ENCODE assay signal across 26 cellular contexts in the genomic region with DNA sequence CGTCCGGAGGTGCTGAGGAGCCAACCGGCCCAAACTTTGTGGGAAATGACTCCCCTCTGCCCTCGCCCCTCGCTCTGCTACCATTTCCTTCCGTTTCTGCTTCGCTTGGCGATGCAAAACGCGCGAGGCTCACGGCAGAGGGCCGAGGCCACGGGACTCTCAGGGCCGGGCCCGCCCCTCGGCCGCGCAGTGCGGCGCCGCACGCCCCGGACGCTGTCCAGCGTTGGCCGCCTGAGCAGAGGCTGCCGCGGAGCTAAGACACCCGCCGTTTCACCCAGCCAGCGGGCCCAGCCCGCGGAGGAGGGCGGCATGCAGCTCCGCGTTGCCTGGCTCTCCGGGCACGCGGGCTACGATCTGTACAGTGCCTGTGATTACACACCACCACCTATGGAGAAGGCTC. TPM values are rescaled to one million over a fixed set of nuclear protein-coding genes. Genes with fewer than 3 reads are reported as not detected.
"Had no signal": no experiment of that assay in that cellular context is flagged by ENCODE, and none has a peak within 500 bp of the region (broad histone marks: within the 10 kb centered on the region; RNA-seq: fewer than 3 reads in every experiment).

No MANE protein-coding gene starts in this region.

- H3K4me1 Mint-ChIP-seq: nephron progenitor cell had no signal

- H3K4me3 ChIP-seq: left lung had no signal

- H3K27me3 ChIP-seq: brain microvascular endothelial cell had no signal

- H3K4me3 Mint-ChIP-seq: activated B cell treated with CpG ODN at 0.5 μM for 24 hours; activated CD4-positive, alpha-beta T cell treated with anti-CD3 and anti-CD28 coated beads for 36 hours; nephron progenitor cell; stimulated activated naive B cell treated with anti-CD40 and anti-IgM and Interleukin-4, amounts not matched to agents 10 μg/mL and 1 μg/mL and 100 μg/mL, for 72 hours; T-helper 17 cell; type B pancreatic cell had no signal

- H3K36me3 Mint-ChIP-seq: type B pancreatic cell had no signal

- H3K27ac ChIP-seq: brain microvascular endothelial cell, left lung had no signal

- H3K4me1 ChIP-seq: left lung had no signal

- H3K27ac Mint-ChIP-seq: activated B cell treated with CpG ODN at 0.5 μM for 24 hours; activated CD4-positive, alpha-beta T cell treated with anti-CD3 and anti-CD28 coated beads for 36 hours; nephron progenitor cell; stimulated activated naive B cell treated with anti-CD40 and anti-IgM and Interleukin-4, amounts not matched to agents 10 μg/mL and 1 μg/mL and 100 μg/mL, for 72 hours; T-helper 17 cell; type B pancreatic cell had no signal

- ATAC-seq: activated CD4-positive, alpha-beta T cell treated with anti-CD3 and anti-CD28 coated beads for 36 hours; left lung; sciatic nerve; stimulated activated naive B cell treated with anti-CD40 and anti-IgM and Interleukin-4, amounts not matched to agents 10 μg/mL and 1 μg/mL and 100 μg/mL, for 72 hours; T-helper 17 cell had no signal

- H3K36me3 ChIP-seq: brain microvascular endothelial cell had no signal

- DNase-seq: activated B cell treated with CpG ODN at 0.5 μM for 24 hours; activated CD4-positive, alpha-beta T cell treated with anti-CD3 and anti-CD28 coated beads for 36 hours; activated CD4-positive, alpha-beta T cell treated with anti-CD3 and anti-CD28 coated beads, Interleukin-2, amount 50 U/mL, for 48 hours; activated CD8-positive, alpha-beta memory T cell treated with anti-CD3 and anti-CD28 coated beads, Interleukin-2, amount 50 U/mL, for 48 hours; activated naive CD4-positive, alpha-beta T cell treated with Interleukin-2 at 50 U/mL for 16 hours; activated T-cell treated with anti-CD3 and anti-CD28 coated beads, Interleukin-2, amount 50 U/mL, for 48 hours; aorta; brain microvascular endothelial cell; caudate nucleus; dermis blood vessel endothelial cell; effector CD8-positive, alpha-beta T cell; erythroblast; foreskin melanocyte; left lung; midbrain; nephron progenitor cell; nucleus accumbens; stimulated activated CD4-positive, alpha-beta T cell treated with anti-CD3 and anti-CD28 coated beads, Interleukin-2, amount 100 ng/mL, for 48 hours; stimulated activated CD8-positive, alpha-beta memory T cell treated with anti-CD3 and anti-CD28 coated beads, Interleukin-4, amount 100 ng/mL, for 48 hours; stimulated activated naive B cell treated with anti-CD40 and anti-IgM and Interleukin-4, amounts not matched to agents 10 μg/mL and 1 μg/mL and 100 μg/mL, for 72 hours; T-helper 17 cell had no signal

- H3K27me3 Mint-ChIP-seq: activated B cell treated with CpG ODN at 0.5 μM for 24 hours, T-helper 17 cell, type B pancreatic cell had no signal

RNA-seq across cellular contexts. Expression of a gene that starts 22.3 kb away (rescaled TPM):
- total RNA-seq: activated CD8-positive, alpha-beta memory T cell treated with anti-CD3 and anti-CD28 coated beads for 36 hours; dermis blood vessel endothelial cell; kidney epithelial cell had no signal
- polyA plus RNA-seq: adipose tissue had no signal
